ENCODE assay signal across 19 cellular contexts in genomic region chr14:79325071-79325470, GRCh38.
DNase-seq lines count a peak whose midpoint lies in the region; ATAC-seq and TF ChIP-seq lines count a peak whose summit lies in the region.
"Had no signal": no experiment of that assay in that cellular context is flagged by ENCODE, and none has a peak within 500 bp of the region (broad histone marks: within the 10 kb centered on the region; RNA-seq: fewer than 3 reads in every experiment).

No MANE protein-coding gene starts in this region.

- no peaks in the 10 kb centered on the region for H3K9me3 ChIP-seq in upper lobe of right lung
- H3K9me3 ChIP-seq: A549; BLaER1 treated with 17β-estradiol and CSF1 and Interleukin-3, amounts not matched to agents 10 nM and 100 nM; transverse colon had no signal

- ATAC-seq in upper lobe of right lung, result peak; percentile 67
- ATAC-seq in HG03571 (IDR thresholded peaks at IDR 0.05; ENCODE audit: unreplicated experiment), result no peak
- no peak for ATAC-seq in left lobe of liver
- ATAC-seq: A549; activated CD8-positive, alpha-beta T cell treated with anti-CD3 and anti-CD28 coated beads, Interleukin-2, amount 10 ng/mL, durations not matched to agents 7 days and 5 days; Right ventricle myocardium inferior; stimulated activated naive B cell treated with anti-CD40 and anti-IgM and Interleukin-4, amounts not matched to agents 10 μg/mL and 1 μg/mL and 100 μg/mL, for 72 hours had no signal

- H3K27ac ChIP-seq in upper lobe of right lung, result no peak overlapping the region
- H3K27ac ChIP-seq: A549; BLaER1 treated with 17β-estradiol and CSF1 and Interleukin-3, amounts not matched to agents 10 nM and 100 nM; neural progenitor cell; transverse colon; WERI-Rb-1 had no signal

- no peaks in the 10 kb centered on the region for H3K27me3 ChIP-seq in upper lobe of right lung
- H3K27me3 ChIP-seq: BLaER1 treated with 17β-estradiol and CSF1 and Interleukin-3, amounts not matched to agents 10 nM and 100 nM; neural progenitor cell; transverse colon had no signal

- DNase-seq in NCI-H2171 treated with DMSO at 0.1 percent for 48 hours (lab: John Stamatoyannopoulos, UW) (peak; percentile 55), NCI-H2171 (lab: John Stamatoyannopoulos, UW) (no peak), NCI-H345 (lab: John Stamatoyannopoulos, UW) (peak; percentile 67), choroid plexus epithelial cell (ENCODE audit: low read depth) (peak; percentile 5), upper lobe of right lung (no peak), NCI-H1694 treated with DMSO at 0.1 percent for 48 hours (lab: John Stamatoyannopoulos, UW) (no peak), left lobe of liver (ENCODE audit: low spot score) (no peak)
- DNase-seq: activated CD8-positive, alpha-beta T cell treated with anti-CD3 and anti-CD28 coated beads, Interleukin-2, amount 10 ng/mL, durations not matched to agents 7 days and 5 days; endodermal cell; islet precursor cell; NCI-H1930; stimulated activated naive B cell treated with anti-CD40 and anti-IgM and Interleukin-4, amounts not matched to agents 10 μg/mL and 1 μg/mL and 100 μg/mL, for 72 hours; transverse colon; WERI-Rb-1 had no signal

- intact Hi-C loops in upper lobe of right lung (cut with DNase I), result no loop called here

- TF ChIP-seq CTCF in choroid plexus epithelial cell (conservative IDR thresholded peaks at IDR 0.05; ENCODE audit: low read depth, low read length), result no peak
- no peak for TF ChIP-seq CTCF in upper lobe of right lung (IDR thresholded peaks at IDR 0.05)

- H3K36me3 ChIP-seq in upper lobe of right lung, result no peaks in the 10 kb centered on the region
- H3K36me3 ChIP-seq: BLaER1 treated with 17β-estradiol and CSF1 and Interleukin-3, amounts not matched to agents 10 nM and 100 nM; neural progenitor cell; transverse colon; WERI-Rb-1 had no signal

- no peaks in the 10 kb centered on the region for H3K4me1 ChIP-seq in upper lobe of right lung
- H3K4me1 ChIP-seq: A549 had no signal

- no peak overlapping the region for H3K4me3 ChIP-seq in choroid plexus epithelial cell (ENCODE audit: low read depth, low read length)
- H3K4me3 ChIP-seq in upper lobe of right lung, result no peak overlapping the region
- H3K4me3 ChIP-seq: A549; BLaER1 treated with 17β-estradiol and CSF1 and Interleukin-3, amounts not matched to agents 10 nM and 100 nM; neural progenitor cell; transverse colon had no signal

Comparison
In these comparisons a context has a peak if more than half of its experiments do, and no peak if none do; other contexts are left out.
1. DNase-seq: peak in NCI-H2171 treated with DMSO at 0.1 percent for 48 hours (single experiment), NCI-H345 (single experiment) and choroid plexus epithelial cell (single experiment); none in NCI-H2171 (single experiment), upper lobe of right lung (single experiment), NCI-H1694 treated with DMSO at 0.1 percent for 48 hours (single experiment) and left lobe of liver (single experiment).